ENCODE assay signal across 17 cellular contexts in genomic region chr12:122951406-122951805, GRCh38. TPM values are rescaled to one million over a fixed set of nuclear protein-coding genes. Genes with fewer than 3 reads are reported as not detected.
DNase-seq lines count a peak whose midpoint lies in the region; ATAC-seq, FAIRE-seq and TF ChIP-seq lines count a peak whose summit lies in the region.
"Had no signal": no experiment of that assay in that cellular context is flagged by ENCODE, and none has a peak within 500 bp of the region (broad histone marks: within the 10 kb centered on the region; RNA-seq: fewer than 3 reads in every experiment).

No MANE protein-coding gene starts in this region.

- no peak overlapping the region for H3K14ac ChIP-seq in mesenchymal stem cell (ENCODE audit: low read length in 2 of 2)

- H3K9ac ChIP-seq in GM12878 (ENCODE audit: control insufficient read depth, insufficient read depth, low read length) (no peak overlapping the region), mesenchymal stem cell (ENCODE audit: low read length) (peak overlapping the region; percentile 41)

- no peak overlapping the region for H2AK5ac ChIP-seq in mesenchymal stem cell (ENCODE audit: low read length, severe bottlenecking)

- no peaks in the 10 kb centered on the region for H3K79me2 ChIP-seq in GM12878 (ENCODE audit: control insufficient read depth, insufficient read depth, low read length)

- TF ChIP-seq CTCF in GM12878 (IDR thresholded peaks at IDR 0.05 in 2 of 3, conservative IDR thresholded peaks at IDR 0.05 in 1 of 3; ENCODE audit: control insufficient read depth in 2 of 3, extremely low read depth in 1 of 3, insufficient read depth in 1 of 3, low read depth in 3 of 3, low read length in 3 of 3) (no peak), psoas muscle (IDR thresholded peaks at IDR 0.05) (no peak), gastrocnemius medialis (IDR thresholded peaks at IDR 0.05 in 4 of 5, conservative IDR thresholded peaks at IDR 0.05 in 1 of 5) (no peak)

- ATAC-seq in GM12878 (peak; percentile 56), HG03521 (IDR thresholded peaks at IDR 0.05; ENCODE audit: unreplicated experiment) (no peak), HG03460 (IDR thresholded peaks at IDR 0.05; ENCODE audit: unreplicated experiment) (no peak), psoas muscle (no peak), gastrocnemius medialis (no peak)
- ATAC-seq: foreskin keratinocyte had no signal

- no TSS peak for BruUV-seq in GM12878 (replicated peaks; lab: Mats Ljungman, UMichigan)

- peak overlapping the region in 1 of 2 experiments; percentile 75 for H2BK12ac ChIP-seq in mesenchymal stem cell (ENCODE audit: low read length in 2 of 2)

- RAD21 ChIA-PET in GM12878 (lab: Charles Lee; ENCODE audit: unreplicated experiment) = interaction anchor here (0.6 to 7.3 kb wide), 5 partner anchors 58 to 109 kb away, joined by 3 to 72 read pairs (median 4); no protein-coding TSS in a partner anchor

- H3K27ac ChIP-seq in GM12878 (ENCODE audit: control insufficient read depth, insufficient read depth) = no peak overlapping the region
- no peak overlapping the region for H3K27ac ChIP-seq in mesenchymal stem cell (ENCODE audit: low read length, poor library complexity, severe bottlenecking)
- no peak overlapping the region for H3K27ac ChIP-seq in psoas muscle
- H3K27ac ChIP-seq in gastrocnemius medialis = no peak overlapping the region
- H3K27ac ChIP-seq: foreskin keratinocyte, left ventricle myocardium inferior had no signal

- no peak for TF ChIP-seq EP300 in GM12878 (IDR thresholded peaks at IDR 0.05; ENCODE audit: borderline replicate concordance in 1 of 2, control insufficient read depth in 1 of 2, low read depth in 2 of 2, low read length in 2 of 2)

- WGBS in GM12878 (ENCODE audit: insufficient coverage, insufficient replicate concordance, low lambda C conversion rate, missing lambda C conversion rate) = 57% methylated on average over 9 of the region's 9 CpGs
- 63% methylated on average over 9 of the region's 9 CpGs for WGBS in mesenchymal stem cell
- 87 to 91% (median 88%) methylated on average over 9 of the region's 9 CpGs for WGBS in psoas muscle, 3 donors

- H4K91ac ChIP-seq in mesenchymal stem cell (ENCODE audit: low read length) = no peak overlapping the region

- DNase-seq in DMS53 (lab: John Stamatoyannopoulos, UW) = peak; percentile 62
- DNase-seq in MG63 = peak; percentile 80
- no peak for DNase-seq in GM12878 (ENCODE audit: low read depth, low spot score)
- peak; percentile 60 for DNase-seq in mesenchymal stem cell
- no peak for DNase-seq in psoas muscle
- DNase-seq in gastrocnemius medialis = no peak
- DNase-seq: activated CD4-positive, alpha-beta memory T cell treated with anti-CD3 and anti-CD28 coated beads, Interleukin-2, amount 10 ng/mL, durations not matched to agents 7 days and 5 days; activated naive CD4-positive, alpha-beta T cell; left ventricle myocardium inferior; NCI-H2029 treated with DMSO at 0.1 percent for 48 hours; occipital lobe; stimulated activated CD4-positive, alpha-beta T cell treated with anti-CD3 and anti-CD28 coated beads, Interleukin-4, amount 100 ng/mL, for 1 hour had no signal

- intact Hi-C loops in GM12878 (cut with micrococcal nuclease; ENCODE audit: unreplicated experiment) (no loop called here), psoas muscle (cut with DNase I) (no loop called here), gastrocnemius medialis (cut with DNase I; ENCODE audit: low total_unique reads) (no loop called here)

- H2AFZ ChIP-seq in GM12878 (ENCODE audit: control insufficient read depth, low read depth, low read length) (no peak overlapping the region), mesenchymal stem cell (ENCODE audit: low read depth, low read length) (no peak overlapping the region)

- H2BK120ac ChIP-seq in mesenchymal stem cell (ENCODE audit: low read depth, low read length) = no peak overlapping the region

- H3K18ac ChIP-seq in mesenchymal stem cell (ENCODE audit: low read depth in 1 of 2, low read length in 2 of 2) = no peak overlapping the region

- H2BK15ac ChIP-seq in mesenchymal stem cell (ENCODE audit: low read depth, poor library complexity, severe bottlenecking) = peak overlapping the region; percentile 30

- CTCF ChIA-PET in GM12878 (lab: Yijun Ruan, JAX) = interaction anchor here (0.6 to 9.1 kb wide), 12 partner anchors 21 to 228 kb away, joined by 3 to 127 read pairs (median 5); no protein-coding TSS in a partner anchor

- no peaks in the 10 kb centered on the region; the same call in 1 of the 2 replicates for H3K36me3 ChIP-seq in MG63
- no peaks in the 10 kb centered on the region for H3K36me3 ChIP-seq in GM12878 (ENCODE audit: control insufficient read depth in 2 of 2, insufficient read depth in 2 of 2, low read length in 1 of 2)
- peaks cover 0 to 19% of the 10 kb centered on the region in 2 experiments for H3K36me3 ChIP-seq in mesenchymal stem cell (ENCODE audit: control insufficient read depth in 1 of 2, insufficient read depth in 2 of 2, low read depth in 1 of 2, low read length in 2 of 2)
- H3K36me3 ChIP-seq in psoas muscle (ENCODE audit: insufficient read depth in 1 of 2, low read depth in 1 of 2) = no peaks in the 10 kb centered on the region
- no peaks in the 10 kb centered on the region for H3K36me3 ChIP-seq in gastrocnemius medialis
- H3K36me3 ChIP-seq: left ventricle myocardium inferior had no signal

- H3K79me1 ChIP-seq in mesenchymal stem cell (replicated peaks; ENCODE audit: low read length, poor library complexity, severe bottlenecking) = peaks cover 18% of the 10 kb centered on the region

- H2BK5ac ChIP-seq in mesenchymal stem cell (ENCODE audit: low read depth, low read length, poor library complexity, severe bottlenecking) = no peak overlapping the region

- H4K8ac ChIP-seq in mesenchymal stem cell (ENCODE audit: low read length) = no peak overlapping the region

- H3K4me1 ChIP-seq in GM12878 (ENCODE audit: control insufficient read depth, insufficient read depth, low read length) (peaks cover 28% of the 10 kb centered on the region), mesenchymal stem cell (ENCODE audit: control insufficient read depth, insufficient read depth, low read depth, low read length) (peaks cover 27% of the 10 kb centered on the region), psoas muscle (peaks cover 4% of the 10 kb centered on the region), gastrocnemius medialis (peaks cover 8 to 11% of the 10 kb centered on the region in 2 donors)

- TF ChIP-seq POLR2A in GM12878 (IDR thresholded peaks at IDR 0.05; ENCODE audit: low read depth, low read length) (no peak), gastrocnemius medialis (IDR thresholded peaks at IDR 0.05) (no peak)

- no peak overlapping the region for H3K4ac ChIP-seq in mesenchymal stem cell (ENCODE audit: low read depth in 1 of 2, low read length in 2 of 2)

- no peak for TF ChIP-seq RAD21 in GM12878 (IDR thresholded peaks at IDR 0.05; ENCODE audit: insufficient read depth, low read depth, low read length)

- SMC1A ChIA-PET in GM12878 (lab: Charles Lee; ENCODE audit: uncharacterized antibody, unreplicated experiment) = interaction anchor here (1.0 to 8.9 kb wide), 11 partner anchors 16 to 157 kb away, joined by 3 to 100 read pairs (median 7); no protein-coding TSS in a partner anchor

- H3K9me3 ChIP-seq in MG63 (no peaks in the 10 kb centered on the region), GM12878 (replicated peaks; ENCODE audit: control insufficient read depth, insufficient read depth, low read length) (no peaks in the 10 kb centered on the region; the same call in 2 of the 3 replicates), mesenchymal stem cell (ENCODE audit: control insufficient read depth, low read length) (no peaks in the 10 kb centered on the region), psoas muscle (no peaks in the 10 kb centered on the region), gastrocnemius medialis (no peaks in the 10 kb centered on the region)
- H3K9me3 ChIP-seq: BLaER1 treated with 17β-estradiol and CSF1 and Interleukin-3, amounts not matched to agents 10 nM and 100 nM; left ventricle myocardium inferior had no signal

- H3K27me3 ChIP-seq in MG63 (no peaks in the 10 kb centered on the region), GM12878 (replicated peaks in 1 of 2; ENCODE audit: control insufficient read depth in 2 of 2, insufficient read depth in 2 of 2, low read length in 1 of 2) (no peaks in the 10 kb centered on the region), mesenchymal stem cell (ENCODE audit: control insufficient read depth in 1 of 2, insufficient read depth in 1 of 2, low read length in 2 of 2) (no peaks in the 10 kb centered on the region), psoas muscle (ENCODE audit: insufficient read depth in 3 of 3, low read length in 2 of 3) (no peaks in the 10 kb centered on the region), gastrocnemius medialis (no peaks in the 10 kb centered on the region)
- H3K27me3 ChIP-seq: BLaER1 treated with 17β-estradiol and CSF1 and Interleukin-3, amounts not matched to agents 10 nM and 100 nM; foreskin keratinocyte had no signal

- no peak overlapping the region for H3K23ac ChIP-seq in mesenchymal stem cell (ENCODE audit: low read length in 2 of 2)

- POLR2A ChIA-PET in GM12878 (lab: Charles Lee) = interaction anchor here (0.7 to 0.9 kb wide), 3 partner anchors 25 to 81 kb away, joined by 3 to 7 read pairs (median 5); no protein-coding TSS in a partner anchor

- no peak for FAIRE-seq in GM12878 (lab: Jason Lieb, UNC)
- FAIRE-seq: colon had no signal

- no peak overlapping the region for H3K4me3 ChIP-seq in MG63
- H3K4me3 ChIP-seq in GM12878 = no peak overlapping the region
- H3K4me3 ChIP-seq in mesenchymal stem cell (ENCODE audit: insufficient read depth in 1 of 2, low read depth in 1 of 2, low read length in 2 of 2) = no peak overlapping the region
- no peak overlapping the region for H3K4me3 ChIP-seq in psoas muscle
- no peak overlapping the region for H3K4me3 ChIP-seq in gastrocnemius medialis
- H3K4me3 ChIP-seq: BLaER1 treated with 17β-estradiol and CSF1 and Interleukin-3, amounts not matched to agents 10 nM and 100 nM; left ventricle myocardium inferior had no signal

- H4K20me1 ChIP-seq in GM12878 (ENCODE audit: control insufficient read depth, insufficient read depth) = no peaks in the 10 kb centered on the region

- H3K4me2 ChIP-seq in GM12878 (ENCODE audit: control insufficient read depth, insufficient read depth) = no peak overlapping the region
- H3K4me2 ChIP-seq in mesenchymal stem cell (ENCODE audit: low read length, poor library complexity, severe bottlenecking) = no peak overlapping the region

- in situ Hi-C loops in GM12878 (cut with MboI) = loop anchor here (5.0 kb wide), 2 partner anchors 94 to 159 kb away; no protein-coding TSS in a partner anchor
- in situ Hi-C loops in gastrocnemius medialis (cut with MboI; ENCODE audit: low sequenced_read_pairs in 4 of 4) = loop anchor here (5.0 to 10.0 kb wide), 4 partner anchors 89 to 157 kb away; no protein-coding TSS in a partner anchor

RNA-seq across cellular contexts. Expression of gene ABCB9, which starts 14.9 kb away (rescaled TPM):
- 6.4 and 10.0 TPM in 2 replicates for total RNA-seq in MG63 (2014; rRNA removed; shearing (Covaris generic); ENCODE audit: low replicate concordance)
- total RNA-seq in GM12878 (2013; cell fraction: nucleolus; rRNA removed) = 6.3 and 9.0 TPM in 2 replicates
- 4.0 and 4.1 TPM in 2 replicates for total RNA-seq in GM12878 (2014; rRNA removed)
- 2.7 and 3.0 TPM in 2 replicates for total RNA-seq in GM12878 (2014; rRNA removed; fragmentation: Illumina TruSeq; extraction: Trizol)
- 3.7 and 4.9 TPM in 2 replicates for total RNA-seq in GM12878 (2021)
- 0.63 TPM for polyA plus RNA-seq in GM12878 (2011; ENCODE audit: low read depth)
- 0.58 and 0.85 TPM in 2 replicates for polyA plus RNA-seq in GM12878 (2011; rRNA removed)
- 0.69 and 0.87 TPM in 2 replicates for polyA plus RNA-seq in GM12878 (2011; cell fraction: cytosol; rRNA removed)
- 2.0 and 2.6 TPM in 2 replicates for polyA plus RNA-seq in GM12878 (2011; cell fraction: nucleus; rRNA removed)
- 1.6 and 2.9 TPM in 2 replicates for polyA plus RNA-seq in GM12878 (2012)
- 0.65 and 1.4 TPM in 2 replicates for polyA plus RNA-seq in GM12878 (2014; fragmentation: Illumina TruSeq; extraction: Trizol)
- polyA plus RNA-seq in GM12878 (2014; fragmentation: Nextera tagmentation; extraction: Ambion mirVana) = under 1 TPM; 0.37 to 0.43 TPM
- polyA plus RNA-seq in GM12878 (2014; rRNA removed) = 4.6 and 5.3 TPM in 2 replicates
- polyA plus RNA-seq in GM12878 (2016; fragmentation: Nextera tagmentation; extraction: Ambion mirVana) = 1 to 10 TPM; 3.2 to 4.3 TPM
- 2.5 and 3.1 TPM in 2 replicates for polyA minus RNA-seq in GM12878 (2011; rRNA and poly(A)+ RNA removed)
- 0.94 and 1.2 TPM in 2 replicates for polyA minus RNA-seq in GM12878 (2011; cell fraction: cytosol; rRNA and poly(A)+ RNA removed)
- 1.9 and 3.5 TPM in 2 replicates for polyA minus RNA-seq in GM12878 (2011; cell fraction: nucleus; rRNA and poly(A)+ RNA removed)
- 4.3 TPM for polyA plus RNA-seq in mesenchymal stem cell (2013, experiment 1 of 2)
- polyA plus RNA-seq in mesenchymal stem cell (2013, experiment 2 of 2) = 4.2 TPM
- under 1 TPM; 0.47 to 0.97 (median 0.78) TPM for total RNA-seq in psoas muscle
- 1 to 10 TPM in 1 of 3 donors, under 1 TPM in 2; 0.56 to 1.1 (median 0.62) TPM for polyA plus RNA-seq in psoas muscle
- total RNA-seq in gastrocnemius medialis = 1 to 10 TPM in 2 of 4 donors, under 1 TPM in 2; 0.53 to 1.5 (median 0.99) TPM

RNA-seq across cellular contexts. Expression of gene OGFOD2, which starts 23.6 kb away (rescaled TPM):
- total RNA-seq in MG63 (2014; rRNA removed; shearing (Covaris generic); ENCODE audit: low replicate concordance) = 15.9 and 24.2 TPM in 2 replicates
- 27.8 and 32.6 TPM in 2 replicates for total RNA-seq in GM12878 (2013; cell fraction: nucleolus; rRNA removed)
- total RNA-seq in GM12878 (2014; rRNA removed) (14.3 and 16.9 TPM in 2 replicates), GM12878 (2014; rRNA removed; fragmentation: Illumina TruSeq; extraction: Trizol) (5.4 and 6.3 TPM in 2 replicates), GM12878 (2021) (18.7 and 21.8 TPM in 2 replicates), psoas muscle (10 to 100 TPM in 1 of 4 donors, 1 to 10 TPM in 3; 6.4 to 12.0 (median 8.5) TPM), gastrocnemius medialis (10 to 100 TPM in 1 of 4 donors, 1 to 10 TPM in 3; 3.2 to 11.7 (median 7.8) TPM)
- 3.8 TPM for polyA plus RNA-seq in GM12878 (2011; ENCODE audit: low read depth)
- polyA plus RNA-seq in GM12878 (2011; rRNA removed) (9.2 and 15.6 TPM in 2 replicates), GM12878 (2014; fragmentation: Illumina TruSeq; extraction: Trizol) (3.3 and 4.5 TPM in 2 replicates), GM12878 (2014; fragmentation: Nextera tagmentation; extraction: Ambion mirVana) (1 to 10 TPM in 1 of 2 experiments, under 1 TPM in 1; 0.93 to 1.8 TPM), GM12878 (2014; rRNA removed) (28.0 and 29.2 TPM in 2 replicates), GM12878 (2016; fragmentation: Nextera tagmentation; extraction: Ambion mirVana) (10 to 100 TPM; 27.3 to 28.6 TPM), psoas muscle (10 to 100 TPM in 2 of 3 donors, 1 to 10 TPM in 1; 7.0 to 25.3 (median 19.5) TPM)
- polyA plus RNA-seq in GM12878 (2011; cell fraction: cytosol; rRNA removed) = 22.2 and 29.7 TPM in 2 replicates
- polyA plus RNA-seq in GM12878 (2011; cell fraction: nucleus; rRNA removed) = 133 TPM in 2 replicates
- polyA plus RNA-seq in GM12878 (2012) = 11.6 and 12.2 TPM in 2 replicates
- polyA minus RNA-seq in GM12878 (2011; rRNA and poly(A)+ RNA removed) = 12.7 and 19.0 TPM in 2 replicates
- 4.3 and 8.1 TPM in 2 replicates for polyA minus RNA-seq in GM12878 (2011; cell fraction: cytosol; rRNA and poly(A)+ RNA removed)
- 25.4 and 30.1 TPM in 2 replicates for polyA minus RNA-seq in GM12878 (2011; cell fraction: nucleus; rRNA and poly(A)+ RNA removed)
- 5.8 TPM for polyA plus RNA-seq in mesenchymal stem cell (2013, experiment 1 of 2)
- 6.2 TPM for polyA plus RNA-seq in mesenchymal stem cell (2013, experiment 2 of 2)

RNA-seq across cellular contexts. Expression of gene ARL6IP4, which starts 29.1 kb away (rescaled TPM):
- 276 and 413 TPM in 2 replicates for total RNA-seq in MG63 (2014; rRNA removed; shearing (Covaris generic); ENCODE audit: low replicate concordance)
- total RNA-seq in GM12878 (2013; cell fraction: nucleolus; rRNA removed) = 25.4 and 26.0 TPM in 2 replicates
- total RNA-seq in GM12878 (2014; rRNA removed) = 190 TPM in 2 replicates
- 174 and 188 TPM in 2 replicates for total RNA-seq in GM12878 (2014; rRNA removed; fragmentation: Illumina TruSeq; extraction: Trizol)
- total RNA-seq in GM12878 (2021) = 200 and 201 TPM in 2 replicates
- 52.4 TPM for polyA plus RNA-seq in GM12878 (2011; ENCODE audit: low read depth)
- 106 and 137 TPM in 2 replicates for polyA plus RNA-seq in GM12878 (2011; rRNA removed)
- polyA plus RNA-seq in GM12878 (2011; cell fraction: cytosol; rRNA removed) = 140 and 213 TPM in 2 replicates
- polyA plus RNA-seq in GM12878 (2011; cell fraction: nucleus; rRNA removed) = 267 and 296 TPM in 2 replicates
- polyA plus RNA-seq in GM12878 (2012) = 131 and 139 TPM in 2 replicates
- polyA plus RNA-seq in GM12878 (2014; fragmentation: Illumina TruSeq; extraction: Trizol) = 53.4 and 144 TPM in 2 replicates
- polyA plus RNA-seq in GM12878 (2014; fragmentation: Nextera tagmentation; extraction: Ambion mirVana) = 10 to 100 TPM in 1 of 2 experiments, 1 to 10 TPM in 1; 2.5 to 14.1 TPM
- polyA plus RNA-seq in GM12878 (2014; rRNA removed) = 188 and 210 TPM in 2 replicates
- 100 to 1,000 TPM; 319 to 320 TPM for polyA plus RNA-seq in GM12878 (2016; fragmentation: Nextera tagmentation; extraction: Ambion mirVana)
- polyA minus RNA-seq in GM12878 (2011; rRNA and poly(A)+ RNA removed) = 32.8 and 49.1 TPM in 2 replicates
- 21.2 and 37.3 TPM in 2 replicates for polyA minus RNA-seq in GM12878 (2011; cell fraction: cytosol; rRNA and poly(A)+ RNA removed)
- polyA minus RNA-seq in GM12878 (2011; cell fraction: nucleus; rRNA and poly(A)+ RNA removed) = 13.5 and 17.7 TPM in 2 replicates
- 142 TPM for polyA plus RNA-seq in mesenchymal stem cell (2013, experiment 1 of 2)
- polyA plus RNA-seq in mesenchymal stem cell (2013, experiment 2 of 2) = 146 TPM
- 100 to 1,000 TPM; 113 to 130 (median 117) TPM for total RNA-seq in psoas muscle
- polyA plus RNA-seq in psoas muscle = 100 to 1,000 TPM; 161 to 193 (median 187) TPM
- 100 to 1,000 TPM; 123 to 175 (median 156) TPM for total RNA-seq in gastrocnemius medialis

RNA-seq across cellular contexts. Expression of gene VPS37B, which starts 55.5 kb away (rescaled TPM):
- 15.0 and 21.4 TPM in 2 replicates for total RNA-seq in MG63 (2014; rRNA removed; shearing (Covaris generic); ENCODE audit: low replicate concordance)
- 54.9 and 58.5 TPM in 2 replicates for total RNA-seq in GM12878 (2013; cell fraction: nucleolus; rRNA removed)
- 47.5 and 53.3 TPM in 2 replicates for total RNA-seq in GM12878 (2014; rRNA removed)
- total RNA-seq in GM12878 (2014; rRNA removed; fragmentation: Illumina TruSeq; extraction: Trizol) = 22.3 and 26.5 TPM in 2 replicates
- total RNA-seq in GM12878 (2021) = 68.6 and 68.7 TPM in 2 replicates
- polyA plus RNA-seq in GM12878 (2011; ENCODE audit: low read depth) = 7.5 TPM
- 11.7 and 13.0 TPM in 2 replicates for polyA plus RNA-seq in GM12878 (2011; rRNA removed)
- polyA plus RNA-seq in GM12878 (2011; cell fraction: cytosol; rRNA removed) = 22.7 and 26.9 TPM in 2 replicates
- 24.3 and 28.7 TPM in 2 replicates for polyA plus RNA-seq in GM12878 (2011; cell fraction: nucleus; rRNA removed)
- polyA plus RNA-seq in GM12878 (2012) = 18.5 and 21.4 TPM in 2 replicates
- polyA plus RNA-seq in GM12878 (2014; fragmentation: Illumina TruSeq; extraction: Trizol) = 20.1 and 29.5 TPM in 2 replicates
- polyA plus RNA-seq in GM12878 (2014; fragmentation: Nextera tagmentation; extraction: Ambion mirVana) = 1 to 10 TPM in 1 of 2 experiments, under 1 TPM in 1; 0.66 to 1.7 TPM
- 54.0 and 63.8 TPM in 2 replicates for polyA plus RNA-seq in GM12878 (2014; rRNA removed)
- 10 to 100 TPM; 49.7 to 52.6 TPM for polyA plus RNA-seq in GM12878 (2016; fragmentation: Nextera tagmentation; extraction: Ambion mirVana)
- 10.7 and 17.4 TPM in 2 replicates for polyA minus RNA-seq in GM12878 (2011; rRNA and poly(A)+ RNA removed)
- 11.3 and 11.4 TPM in 2 replicates for polyA minus RNA-seq in GM12878 (2011; cell fraction: cytosol; rRNA and poly(A)+ RNA removed)
- 8.9 and 18.9 TPM in 2 replicates for polyA minus RNA-seq in GM12878 (2011; cell fraction: nucleus; rRNA and poly(A)+ RNA removed)
- polyA plus RNA-seq in mesenchymal stem cell (2013, experiment 1 of 2) = 23.0 TPM
- polyA plus RNA-seq in mesenchymal stem cell (2013, experiment 2 of 2) = 23.9 TPM
- 10 to 100 TPM in 2 of 4 donors, 1 to 10 TPM in 2; 8.9 to 11.1 (median 9.9) TPM for total RNA-seq in psoas muscle
- 1 to 10 TPM; 3.2 to 7.7 (median 5.9) TPM for polyA plus RNA-seq in psoas muscle
- total RNA-seq in gastrocnemius medialis = 1 to 10 TPM; 4.8 to 8.2 (median 7.6) TPM

Comparison
In these comparisons a context has a peak if more than half of its experiments do, and no peak if none do; other contexts are left out.
1. DNase-seq: peak in DMS53 (single experiment), MG63 (single experiment) and mesenchymal stem cell (single experiment); none in GM12878 (single experiment), psoas muscle (0 of 2) and gastrocnemius medialis (0 of 2).